In the genomic region with DNA sequence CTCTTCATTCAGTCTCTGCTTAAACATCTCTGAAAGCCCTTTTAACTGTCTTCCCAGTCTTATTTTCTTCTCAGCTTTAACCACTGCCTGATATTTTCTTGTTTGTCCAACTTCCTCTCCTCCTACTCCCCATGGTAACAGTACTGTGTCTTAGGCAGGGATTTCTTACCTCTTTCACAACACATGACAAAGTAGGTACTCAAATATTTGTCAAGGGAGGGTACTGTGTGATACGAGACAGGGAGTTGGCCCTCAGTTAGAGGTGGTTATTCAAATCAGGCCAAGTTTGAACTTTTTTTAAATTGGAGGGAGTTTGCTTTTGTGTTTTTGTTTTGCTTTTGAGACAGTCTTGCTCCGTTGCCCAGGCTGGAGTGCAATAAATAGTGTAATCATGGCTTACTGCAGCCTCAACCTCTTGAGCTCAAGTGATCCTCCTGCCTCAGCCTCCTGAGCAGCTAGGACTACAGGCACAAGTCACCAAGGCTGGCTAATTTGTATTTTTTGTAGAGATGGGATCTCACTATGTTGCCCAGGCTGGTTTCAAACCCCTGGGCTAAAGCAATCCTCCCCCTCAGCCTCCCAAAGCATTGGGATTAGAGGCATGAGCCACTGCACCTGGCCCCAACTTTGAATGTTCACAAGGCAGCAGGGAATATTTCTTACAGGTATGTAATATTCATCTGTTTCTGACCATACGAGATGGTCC, we compare ENCODE assay signal across 16 cellular contexts. TPM values are rescaled to one million over a fixed set of nuclear protein-coding genes. Genes with fewer than 3 reads are reported as not detected.
DNase-seq lines count a peak whose midpoint lies in the region; ATAC-seq and TF ChIP-seq lines count a peak whose summit lies in the region.
"Had no signal": no experiment of that assay in that cellular context is flagged by ENCODE, and none has a peak within 500 bp of the region (broad histone marks: within the 10 kb centered on the region; RNA-seq: fewer than 3 reads in every experiment).

No MANE protein-coding gene starts in this region.

- H3K4me3 ChIP-seq in duodenal mucosa (ENCODE audit: low read depth in 1 of 2, low read length in 2 of 2) (no peak overlapping the region), muscle layer of duodenum (ENCODE audit: low read depth in 1 of 2, low read length in 2 of 2) (no peak overlapping the region)

- TF ChIP-seq CTCF in CD14-positive monocyte (IDR thresholded peaks at IDR 0.05): no peak

- no peaks in the 10 kb centered on the region for H3K27me3 ChIP-seq in duodenal mucosa (ENCODE audit: control insufficient read depth in 1 of 2, insufficient read depth in 2 of 2, low read length in 2 of 2)
- H3K27me3 ChIP-seq in muscle layer of duodenum (ENCODE audit: low read depth, low read length): no peaks in the 10 kb centered on the region
- H3K27me3 ChIP-seq: brain microvascular endothelial cell had no signal

- intact Hi-C loops in CD14-positive monocyte (cut with micrococcal nuclease): no loop called here

- no peaks in the 10 kb centered on the region for H3K36me3 Mint-ChIP-seq in stimulated activated effector memory CD8-positive, alpha-beta T cell treated with anti-CD3 and anti-CD28 coated beads, Interleukin-12 subunit alpha, Interleukin-12 subunit beta, amount 100 ng/mL, for 72 hours
- no peaks in the 10 kb centered on the region for H3K36me3 Mint-ChIP-seq in CD14-positive monocyte
- H3K36me3 Mint-ChIP-seq: CD8-positive, alpha-beta memory T cell had no signal

- H3K27ac ChIP-seq in duodenal mucosa (ENCODE audit: low read depth, low read length) (peak overlapping the region; percentile 55), muscle layer of duodenum (ENCODE audit: low read length) (peak overlapping the region; percentile 63)
- H3K27ac ChIP-seq: brain microvascular endothelial cell had no signal

- in situ Hi-C loops in Caki2 (cut with HindIII; ENCODE audit: low pct_unique_long_range_greater_than_20kb, low sequenced_read_pairs): no loop called here

- H3K9me3 ChIP-seq in duodenal mucosa (ENCODE audit: control insufficient read depth in 1 of 2, low read length in 2 of 2) (no peaks in the 10 kb centered on the region), muscle layer of duodenum (ENCODE audit: control insufficient read depth in 1 of 2, low read length in 2 of 2) (no peaks in the 10 kb centered on the region)

- no peak overlapping the region for H3K27ac Mint-ChIP-seq in stimulated activated effector memory CD8-positive, alpha-beta T cell treated with anti-CD3 and anti-CD28 coated beads, Interleukin-12 subunit alpha, Interleukin-12 subunit beta, amount 100 ng/mL, for 72 hours
- peak overlapping the region in 3 of 7 donors; percentile 0 to 75 (median 2) for H3K27ac Mint-ChIP-seq in CD14-positive monocyte
- H3K27ac Mint-ChIP-seq: CD8-positive, alpha-beta memory T cell; IgD-negative memory B cell had no signal

- H3K4me1 ChIP-seq in duodenal mucosa (ENCODE audit: control insufficient read depth in 1 of 2, insufficient read depth in 2 of 2, low read length in 2 of 2): peaks cover 17 to 19% of the 10 kb centered on the region in 2 donors
- no peaks in the 10 kb centered on the region for H3K4me1 ChIP-seq in muscle layer of duodenum (ENCODE audit: control insufficient read depth in 1 of 2, insufficient read depth in 2 of 2, low read length in 2 of 2)

- H3K4me1 Mint-ChIP-seq in stimulated activated effector memory CD8-positive, alpha-beta T cell treated with anti-CD3 and anti-CD28 coated beads, Interleukin-12 subunit alpha, Interleukin-12 subunit beta, amount 100 ng/mL, for 72 hours: no peaks in the 10 kb centered on the region
- H3K4me1 Mint-ChIP-seq in CD14-positive monocyte: peaks cover 5% of the 10 kb centered on the region
- H3K4me1 Mint-ChIP-seq: CD8-positive, alpha-beta memory T cell had no signal

- no peaks in the 10 kb centered on the region for H3K36me3 ChIP-seq in duodenal mucosa (ENCODE audit: control insufficient read depth in 1 of 2, insufficient read depth in 2 of 2, low read length in 2 of 2)
- H3K36me3 ChIP-seq in muscle layer of duodenum (ENCODE audit: control insufficient read depth in 1 of 2, insufficient read depth in 2 of 2, low read length in 2 of 2): no peaks in the 10 kb centered on the region
- H3K36me3 ChIP-seq: brain microvascular endothelial cell had no signal

- no peaks in the 10 kb centered on the region for H3K9me3 Mint-ChIP-seq in stimulated activated effector memory CD8-positive, alpha-beta T cell treated with anti-CD3 and anti-CD28 coated beads, Interleukin-12 subunit alpha, Interleukin-12 subunit beta, amount 100 ng/mL, for 72 hours
- H3K9me3 Mint-ChIP-seq in CD14-positive monocyte: peaks cover 0 to 2% (median 0%) of the 10 kb centered on the region in 7 donors
- H3K9me3 Mint-ChIP-seq: CD8-positive, alpha-beta memory T cell; IgD-negative memory B cell had no signal

- H3K27me3 Mint-ChIP-seq in CD14-positive monocyte (ENCODE audit: low read depth in 3 of 3): peaks cover 3 to 10% (median 8%) of the 10 kb centered on the region in 3 donors

- H3K9ac ChIP-seq in duodenal mucosa (ENCODE audit: low read depth in 1 of 2, low read length in 2 of 2): peak overlapping the region in 1 of 2 donors; percentile 45

- DNase-seq in Caki2 (ENCODE audit: low read depth): peak; percentile 77
- DNase-seq in NCI-H748 (lab: John Stamatoyannopoulos, UW; ENCODE audit: unreplicated experiment): peak; percentile 40
- DNase-seq in stimulated activated effector memory CD8-positive, alpha-beta T cell treated with anti-CD3 and anti-CD28 coated beads, Interleukin-12 subunit alpha, Interleukin-12 subunit beta, amount 100 ng/mL, for 72 hours (ENCODE audit: low spot score in 2 of 2): no peak
- no peak for DNase-seq in stimulated activated naive CD4-positive, alpha-beta T cell (lab: John Stamatoyannopoulos, UW)
- no peak for DNase-seq in putamen (ENCODE audit: low spot score)
- DNase-seq in CD14-positive monocyte (ENCODE audit: low spot score): no peak
- DNase-seq: activated T-cell treated with anti-CD3 and anti-CD28 coated beads for 4 hours; brain microvascular endothelial cell; CD8-positive, alpha-beta memory T cell; GOT3; NCI-H2171 had no signal

- no peak for ATAC-seq in stimulated activated effector memory CD8-positive, alpha-beta T cell treated with anti-CD3 and anti-CD28 coated beads, Interleukin-12 subunit alpha, Interleukin-12 subunit beta, amount 100 ng/mL, for 72 hours

- no peak overlapping the region for H3K4me3 Mint-ChIP-seq in stimulated activated effector memory CD8-positive, alpha-beta T cell treated with anti-CD3 and anti-CD28 coated beads, Interleukin-12 subunit alpha, Interleukin-12 subunit beta, amount 100 ng/mL, for 72 hours
- no peak overlapping the region for H3K4me3 Mint-ChIP-seq in CD14-positive monocyte
- H3K4me3 Mint-ChIP-seq: CD8-positive, alpha-beta memory T cell; IgD-negative memory B cell had no signal

RNA-seq across cellular contexts. Expression of a gene that starts 2.5 kb away (rescaled TPM):
- 1.1 and 2.3 TPM in 2 replicates for total RNA-seq in Caki2 (2014; rRNA removed; shearing (Covaris generic); ENCODE audit: low replicate concordance)
- polyA plus RNA-seq in CD14-positive monocyte: not detected
- total RNA-seq: CD8-positive, alpha-beta memory T cell; epithelial cell of proximal tubule; RPMI7951 had no signal
- polyA plus RNA-seq: CD8-positive, alpha-beta memory T cell; IgD-negative memory B cell had no signal

Comparison
In these comparisons a context has a peak if more than half of its experiments do, and no peak if none do; other contexts are left out.
1. DNase-seq: peak in Caki2 (single experiment) and NCI-H748 (single experiment); none in stimulated activated effector memory CD8-positive, alpha-beta T cell treated with anti-CD3 and anti-CD28 coated beads, Interleukin-12 subunit alpha, Interleukin-12 subunit beta, amount 100 ng/mL, for 72 hours (0 of 2), stimulated activated naive CD4-positive, alpha-beta T cell (0 of 6), putamen (single experiment) and CD14-positive monocyte (single experiment).